Comparison of ENCODE assay signal across 8 cellular contexts in the genomic region with DNA sequence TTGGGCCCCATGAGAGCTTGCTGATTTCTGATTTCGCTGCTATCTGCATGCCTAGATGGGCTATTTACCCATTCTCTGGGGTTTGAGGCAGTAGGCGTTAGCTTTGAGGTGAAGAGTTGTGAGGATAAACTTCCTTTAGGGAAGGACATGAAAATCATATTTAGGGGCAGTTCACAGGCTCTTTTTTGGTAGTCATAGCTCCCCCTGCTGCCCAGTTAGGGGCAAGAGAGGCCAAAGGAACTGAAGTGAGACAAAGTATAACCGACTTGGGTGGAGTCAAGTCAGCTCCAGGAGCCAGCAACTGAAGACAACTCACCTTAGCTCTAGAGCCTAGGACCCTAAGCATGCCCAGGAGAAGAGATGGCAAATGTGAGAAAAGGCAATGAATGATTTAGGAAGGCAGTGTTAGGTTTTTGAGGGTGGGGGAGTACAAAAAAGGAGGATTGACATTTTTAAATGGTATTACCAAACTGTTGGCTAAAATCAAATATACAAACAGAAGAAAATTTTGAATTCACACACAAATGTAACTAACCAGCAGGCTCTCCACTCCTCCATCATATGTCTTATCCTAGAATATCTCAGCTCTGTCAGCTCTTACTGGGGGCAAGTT.
DNase-seq lines count a peak whose midpoint lies in the region; ATAC-seq and TF ChIP-seq lines count a peak whose summit lies in the region.

No MANE protein-coding gene starts in this region.

- H3K27ac Mint-ChIP-seq in CD4-positive, CD25-positive, alpha-beta regulatory T cell, result no peak overlapping the region
- H3K27ac Mint-ChIP-seq in nephron, result peak overlapping the region in 1 of 3 experiments; percentile 22

- peak; percentile 1 to 42 (median 5) for DNase-seq in CD4-positive, CD25-positive, alpha-beta regulatory T cell
- DNase-seq in HS-5 (ENCODE audit: low read depth) (peak; percentile 42), NOMO-1 treated with dmso at 0.1 percent for 144 hours (lab: John Stamatoyannopoulos, UW; ENCODE audit: unreplicated experiment) (peak; percentile 32), stomach (peak; percentile 75)
- peak; percentile 54 for DNase-seq in activated CD8-positive, alpha-beta memory T cell treated with anti-CD3 and anti-CD28 coated beads, Interleukin-2, amount 50 U/mL, for 48 hours

- no peaks in the 10 kb centered on the region for H3K27me3 Mint-ChIP-seq in CD4-positive, CD25-positive, alpha-beta regulatory T cell
- no peaks in the 10 kb centered on the region for H3K27me3 Mint-ChIP-seq in nephron (ENCODE audit: low read depth)

- no peak overlapping the region for H3K4me3 ChIP-seq in CD4-positive, CD25-positive, alpha-beta regulatory T cell (ENCODE audit: low read depth, low read length)
- no peak overlapping the region for H3K4me3 ChIP-seq in stomach

- no peaks in the 10 kb centered on the region for H3K4me1 Mint-ChIP-seq in CD4-positive, CD25-positive, alpha-beta regulatory T cell
- peaks cover 46% of the 10 kb centered on the region for H3K4me1 Mint-ChIP-seq in nephron

- H3K27ac ChIP-seq in CD4-positive, CD25-positive, alpha-beta regulatory T cell (ENCODE audit: insufficient read depth, low read length, poor library complexity, severe bottlenecking), result no peak overlapping the region
- no peak overlapping the region for H3K27ac ChIP-seq in stomach

- H3K9me3 ChIP-seq in CD4-positive, CD25-positive, alpha-beta regulatory T cell (ENCODE audit: control insufficient read depth in 2 of 2, low read length in 2 of 2), result no peaks in the 10 kb centered on the region
- no peaks in the 10 kb centered on the region for H3K9me3 ChIP-seq in stomach

- TF ChIP-seq EP300 in stomach (IDR thresholded peaks at IDR 0.05), result no peak

- no peaks in the 10 kb centered on the region for H3K4me1 ChIP-seq in CD4-positive, CD25-positive, alpha-beta regulatory T cell (ENCODE audit: control insufficient read depth, insufficient read depth, low read length, poor library complexity, severe bottlenecking)
- peaks cover 0 to 32% (median 14%) of the 10 kb centered on the region in 4 donors for H3K4me1 ChIP-seq in stomach

- H3K4me3 Mint-ChIP-seq in CD4-positive, CD25-positive, alpha-beta regulatory T cell, result no peak overlapping the region
- H3K4me3 Mint-ChIP-seq in nephron, result no peak overlapping the region

- H3K27me3 ChIP-seq in CD4-positive, CD25-positive, alpha-beta regulatory T cell (ENCODE audit: control insufficient read depth, insufficient read depth, low read length), result no peaks in the 10 kb centered on the region
- H3K27me3 ChIP-seq in stomach, result no peaks in the 10 kb centered on the region

- H3K36me3 Mint-ChIP-seq in CD4-positive, CD25-positive, alpha-beta regulatory T cell, result no peaks in the 10 kb centered on the region
- no peaks in the 10 kb centered on the region for H3K36me3 Mint-ChIP-seq in nephron (ENCODE audit: low read depth)

- 7 to 18% (median 11%) methylated on average over 3 of the region's 3 CpGs for WGBS in stomach, 5 donors

- no peaks in the 10 kb centered on the region for H3K36me3 ChIP-seq in CD4-positive, CD25-positive, alpha-beta regulatory T cell (ENCODE audit: control insufficient read depth, insufficient read depth, low read length)
- H3K36me3 ChIP-seq in stomach, result no peaks in the 10 kb centered on the region

- intact Hi-C loops in stomach (cut with DNase I; ENCODE audit: low total_unique reads), result no loop called here

- TF ChIP-seq CTCF in nephron (IDR thresholded peaks at IDR 0.05; ENCODE audit: unreplicated experiment in 3 of 3) (peak; percentile 59 to 71 (median 69)), stomach (IDR thresholded peaks at IDR 0.05) (peak in 5 of 7 experiments; percentile 53 to 80 (median 77))

- TF ChIP-seq POLR2A in stomach (IDR thresholded peaks at IDR 0.05), result no peak

- no peaks in the 10 kb centered on the region for H3K9me3 Mint-ChIP-seq in CD4-positive, CD25-positive, alpha-beta regulatory T cell
- no peaks in the 10 kb centered on the region for H3K9me3 Mint-ChIP-seq in nephron

- no peak for ATAC-seq in CD4-positive, CD25-positive, alpha-beta regulatory T cell (ENCODE audit: low read depth in 2 of 2)
- ATAC-seq in GM19395 (IDR thresholded peaks at IDR 0.05; ENCODE audit: unreplicated experiment), result peak; percentile 94
- peak; percentile 78 for ATAC-seq in esophagus mucosa

Comparison
In these comparisons a context has a peak if more than half of its experiments do, and no peak if none do; other contexts are left out.
1. ATAC-seq: peak in GM19395 (single experiment) and esophagus mucosa (single experiment); none in CD4-positive, CD25-positive, alpha-beta regulatory T cell (0 of 2).
2. DNase-seq: peak in every context shown above with its lines; median percentile 75 in stomach; 54 in activated CD8-positive, alpha-beta memory T cell treated with anti-CD3 and anti-CD28 coated beads, Interleukin-2, amount 50 U/mL, for 48 hours; 42 in HS-5; 32 in NOMO-1 treated with dmso at 0.1 percent for 144 hours; 5 in CD4-positive, CD25-positive, alpha-beta regulatory T cell.